8 cellular contexts compared by ENCODE assay signal in genomic region chr15:77002954-77003912, GRCh38. TPM values are rescaled to one million over a fixed set of nuclear protein-coding genes. Genes with fewer than 3 reads are reported as not detected.
DNase-seq lines count a peak whose midpoint lies in the region; ATAC-seq and TF ChIP-seq lines count a peak whose summit lies in the region.

No MANE protein-coding gene starts in this region.

- no peaks in the 10 kb centered on the region for H3K27me3 Mint-ChIP-seq in activated naive CD8-positive, alpha-beta T cell treated with anti-CD3 and anti-CD28 coated beads, Interleukin-2, amount 10 ng/mL, durations not matched to agents 7 days and 5 days

- H3K27ac ChIP-seq in DND-41 (ENCODE audit: low read length) (no peak overlapping the region), skeletal muscle tissue (ENCODE audit: low read depth, low read length) (peak overlapping the region; percentile 47), WERI-Rb-1 (no peak overlapping the region)

- POLR2A ChIA-PET in activated naive CD8-positive, alpha-beta T cell treated with anti-CD3 and anti-CD28 coated beads, Interleukin-2, amount 10 ng/mL, durations not matched to agents 7 days and 5 days (lab: Charles Lee) = interaction anchor here (0.9 to 3.3 kb wide), 6 partner anchors 9 to 27 kb away, joined by 3 to 31 read pairs (median 4); partner anchors contain the start of gene PSTPIP1

- ATAC-seq in DND-41 (ENCODE audit: insufficient read depth, low read depth) (peak; percentile 85), HG02623 (IDR thresholded peaks at IDR 0.05; ENCODE audit: unreplicated experiment) (peak; percentile 75)
- peak; percentile 74 for ATAC-seq in activated naive CD8-positive, alpha-beta T cell treated with anti-CD3 and anti-CD28 coated beads, Interleukin-2, amount 10 ng/mL, durations not matched to agents 7 days and 5 days (ENCODE audit: low read depth)

- H3K4me3 Mint-ChIP-seq in activated naive CD8-positive, alpha-beta T cell treated with anti-CD3 and anti-CD28 coated beads, Interleukin-2, amount 10 ng/mL, durations not matched to agents 7 days and 5 days = peak overlapping the region; percentile 81

- H3K9ac ChIP-seq in DND-41 (ENCODE audit: low read depth, low read length) = no peak overlapping the region
- no peak overlapping the region for H3K9ac ChIP-seq in skeletal muscle tissue (ENCODE audit: low read depth in 1 of 3, low read length in 3 of 3)

- no peaks in the 10 kb centered on the region for H3K9me3 ChIP-seq in DND-41 (ENCODE audit: insufficient read depth, low read length, severe bottlenecking)
- no peaks in the 10 kb centered on the region for H3K9me3 ChIP-seq in skeletal muscle tissue (ENCODE audit: control insufficient read depth in 3 of 3, low read length in 3 of 3)
- no peaks in the 10 kb centered on the region for H3K9me3 ChIP-seq in WERI-Rb-1 (ENCODE audit: severe bottlenecking)

- no peak overlapping the region for H2AFZ ChIP-seq in DND-41 (ENCODE audit: low read depth, low read length)

- H3K4me3 ChIP-seq in DND-41 (ENCODE audit: low read depth in 1 of 2, low read length in 2 of 2) (no peak overlapping the region), skeletal muscle tissue (ENCODE audit: low read length in 3 of 3) (no peak overlapping the region), WERI-Rb-1 (ENCODE audit: low read depth, low read length) (no peak overlapping the region)

- H3K27me3 ChIP-seq in DND-41 (ENCODE audit: insufficient read depth, low read length, poor library complexity) (no peaks in the 10 kb centered on the region), skeletal muscle tissue (ENCODE audit: control insufficient read depth in 3 of 3, insufficient read depth in 3 of 3, low read length in 3 of 3) (no peaks in the 10 kb centered on the region), WERI-Rb-1 (ENCODE audit: insufficient read depth, low read depth, severe bottlenecking) (no peaks in the 10 kb centered on the region)

- peak overlapping the region; percentile 90 for H3K27ac Mint-ChIP-seq in activated naive CD8-positive, alpha-beta T cell treated with anti-CD3 and anti-CD28 coated beads, Interleukin-2, amount 10 ng/mL, durations not matched to agents 7 days and 5 days

- TF ChIP-seq CTCF in DND-41 (IDR thresholded peaks at IDR 0.05; ENCODE audit: borderline replicate concordance, extremely low read depth, low read length, poor library complexity, severe bottlenecking) (no peak), WERI-Rb-1 (IDR thresholded peaks at IDR 0.05; ENCODE audit: low read depth, low read length) (no peak)

- peak; percentile 39 for DNase-seq in DND-41
- DNase-seq in RPMI8226 = peak; percentile 61
- DNase-seq in activated naive CD8-positive, alpha-beta T cell treated with anti-CD3 and anti-CD28 coated beads, Interleukin-2, amount 10 ng/mL, durations not matched to agents 7 days and 5 days = peak; percentile 73
- no peak for DNase-seq in WERI-Rb-1
- no peak for DNase-seq in occipital lobe (lab: John Stamatoyannopoulos, UW)
- DNase-seq in glomerular visceral epithelial cell (ENCODE audit: extremely low spot score) = no peak

- H3K4me1 Mint-ChIP-seq in activated naive CD8-positive, alpha-beta T cell treated with anti-CD3 and anti-CD28 coated beads, Interleukin-2, amount 10 ng/mL, durations not matched to agents 7 days and 5 days = peaks cover 71% of the 10 kb centered on the region

- no peak overlapping the region for H3K4me2 ChIP-seq in DND-41 (ENCODE audit: insufficient read depth, low read length)

- H3K79me2 ChIP-seq in DND-41 (ENCODE audit: insufficient read depth, low read length) = no peaks in the 10 kb centered on the region

- peaks cover 54% of the 10 kb centered on the region for H3K36me3 Mint-ChIP-seq in activated naive CD8-positive, alpha-beta T cell treated with anti-CD3 and anti-CD28 coated beads, Interleukin-2, amount 10 ng/mL, durations not matched to agents 7 days and 5 days

- peaks cover 2% of the 10 kb centered on the region for H3K9me3 Mint-ChIP-seq in activated naive CD8-positive, alpha-beta T cell treated with anti-CD3 and anti-CD28 coated beads, Interleukin-2, amount 10 ng/mL, durations not matched to agents 7 days and 5 days

- H3K4me1 ChIP-seq in DND-41 (ENCODE audit: insufficient read depth, low read length) (0 out of 2 replicates have a peak, but pooled peaks cover 3% of the 10 kb centered on the region), skeletal muscle tissue (ENCODE audit: control insufficient read depth in 3 of 3, insufficient read depth in 3 of 3, low read length in 3 of 3) (no peaks in the 10 kb centered on the region)

- no peaks in the 10 kb centered on the region for H4K20me1 ChIP-seq in DND-41 (ENCODE audit: insufficient read depth, low read length)

- H3K36me3 ChIP-seq in DND-41 (ENCODE audit: insufficient read depth, low read length) = no peaks in the 10 kb centered on the region
- H3K36me3 ChIP-seq in skeletal muscle tissue (ENCODE audit: control insufficient read depth in 3 of 3, insufficient read depth in 3 of 3, low read length in 3 of 3) = no peaks in the 10 kb centered on the region
- no peaks in the 10 kb centered on the region for H3K36me3 ChIP-seq in WERI-Rb-1

RNA-seq across cellular contexts. Expression of gene PSTPIP1, which starts 8.3 kb away (rescaled TPM):
- 100 to 1,000 TPM; 238 to 241 TPM for total RNA-seq in activated naive CD8-positive, alpha-beta T cell treated with anti-CD3 and anti-CD28 coated beads, Interleukin-2, amount 10 ng/mL, durations not matched to agents 7 days and 5 days
- 2.1 TPM for total RNA-seq in skeletal muscle tissue
- total RNA-seq in occipital lobe = 0.62 TPM

Comparison
In these comparisons a context has a peak if more than half of its experiments do, and no peak if none do; other contexts are left out.
1. DNase-seq: peak in DND-41 (single experiment), RPMI8226 (single experiment) and activated naive CD8-positive, alpha-beta T cell treated with anti-CD3 and anti-CD28 coated beads, Interleukin-2, amount 10 ng/mL, durations not matched to agents 7 days and 5 days (single experiment); none in WERI-Rb-1 (single experiment), occipital lobe (single experiment) and glomerular visceral epithelial cell (single experiment).
2. RNA of gene PSTPIP1, which starts 8.3 kb away (total RNA-seq): 238 to 241 TPM in activated naive CD8-positive, alpha-beta T cell treated with anti-CD3 and anti-CD28 coated beads, Interleukin-2, amount 10 ng/mL, durations not matched to agents 7 days and 5 days; 2.1 TPM in skeletal muscle tissue (single experiment) and 0.62 TPM in occipital lobe (single experiment); every median in the first group is over 10 times any median in the second.
3. Peak in every context shown above with its lines, with median percentiles within 50 percentile points of each other: ATAC-seq.